Comparison of ENCODE assay signal across 2 cellular contexts in genomic region chr13:76795701-76796695, GRCh38.
TF ChIP-seq lines count a peak whose summit lies in the region.

No MANE protein-coding gene starts in this region.

TF ChIP-seq in endothelial cell of umbilical vein, 7 proteins besides CTCF, POLR2A, EP300 and RAD21:
- TF ChIP-seq FOS (IDR thresholded peaks at IDR 0.05; ENCODE audit: borderline replicate concordance, insufficient read depth, low read length) (no peak), MAX (IDR thresholded peaks at IDR 0.05; ENCODE audit: insufficient read depth, insufficient read length) (no peak), MYC (IDR thresholded peaks at IDR 0.05; ENCODE audit: low read depth, low read length) (no peak), GATA2 (IDR thresholded peaks at IDR 0.05; ENCODE audit: insufficient read depth, insufficient read length, low read depth, low read length) (no peak), POLR2AphosphoS5 (IDR thresholded peaks at IDR 0.05; ENCODE audit: insufficient read depth, low read depth, low read length) (no peak), JUN (IDR thresholded peaks at IDR 0.05; ENCODE audit: borderline replicate concordance, insufficient read depth, insufficient read length, low read depth) (no peak)

TF ChIP-seq in WTC11, 78 proteins besides CTCF, POLR2A, EP300 and RAD21:
- TF ChIP-seq E2F1 (CRISPR knock-in tag; IDR thresholded peaks at IDR 0.05) (no peak), FOXP1 (CRISPR knock-in tag; IDR thresholded peaks at IDR 0.05; ENCODE audit: borderline replicate concordance) (no peak), CBFB (CRISPR knock-in tag; IDR thresholded peaks at IDR 0.05; ENCODE audit: low read depth) (no peak), AR (CRISPR knock-in tag; IDR thresholded peaks at IDR 0.05) (no peak), NR3C1 (CRISPR knock-in tag; conservative IDR thresholded peaks at IDR 0.05; ENCODE audit: low read depth) (no peak), FOXJ3 (CRISPR knock-in tag; IDR thresholded peaks at IDR 0.05; ENCODE audit: borderline replicate concordance) (no peak), TCF7 (CRISPR knock-in tag; IDR thresholded peaks at IDR 0.05; ENCODE audit: low read depth) (no peak), NFE2L1 (CRISPR knock-in tag; IDR thresholded peaks at IDR 0.05) (no peak), ZNF532 (CRISPR knock-in tag; IDR thresholded peaks at IDR 0.05; ENCODE audit: borderline replicate concordance) (no peak), AFF4 (CRISPR knock-in tag; IDR thresholded peaks at IDR 0.05; ENCODE audit: borderline replicate concordance) (no peak)
